8 cellular contexts compared by ENCODE assay signal in the genomic region with DNA sequence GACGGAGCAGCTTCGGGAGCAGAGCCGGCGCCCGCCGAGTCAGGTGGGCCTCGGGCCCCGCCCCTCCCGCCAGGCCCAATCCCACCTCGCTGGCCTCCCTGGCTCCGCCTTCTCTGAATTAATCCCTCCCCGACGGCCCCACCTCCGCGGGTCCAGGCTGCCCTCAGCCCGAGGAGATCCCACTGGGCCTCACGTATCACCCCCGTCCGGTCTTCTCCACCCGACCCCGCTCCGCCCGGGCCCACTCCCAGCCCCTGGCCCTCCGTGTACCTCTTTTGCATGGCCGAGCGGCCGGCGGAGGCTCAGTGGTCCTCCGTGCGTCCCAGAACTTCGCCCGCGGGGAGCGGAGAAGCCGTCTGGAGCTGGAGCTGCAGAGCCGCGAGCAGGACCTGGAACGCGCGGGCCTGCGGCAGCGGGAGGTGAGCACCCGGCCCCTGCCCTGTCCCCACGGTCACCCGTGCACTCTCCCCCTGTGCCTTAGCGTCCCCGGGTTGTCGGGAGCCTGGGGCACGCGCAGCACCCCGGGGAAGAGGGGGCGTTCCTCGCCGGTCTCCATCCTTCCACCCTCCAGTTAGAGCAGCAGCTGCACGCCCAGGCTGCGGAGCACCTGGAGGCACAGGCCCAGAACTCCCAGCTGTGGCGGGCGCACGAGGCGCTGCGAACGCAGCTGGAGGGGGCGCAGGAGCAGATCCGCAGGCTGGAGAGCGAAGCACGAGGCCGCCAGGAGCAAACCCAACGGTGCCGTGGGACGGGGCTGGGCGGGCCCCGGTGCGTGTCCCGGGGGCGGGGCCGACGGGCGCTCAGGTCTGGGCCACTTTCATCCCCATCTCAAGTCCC.
DNase-seq lines count a peak whose midpoint lies in the region; ATAC-seq and TF ChIP-seq lines count a peak whose summit lies in the region.

No MANE protein-coding gene starts in this region.

- H3K27me3 Mint-ChIP-seq in central memory CD8-positive, alpha-beta T cell, result peaks cover 31% of the 10 kb centered on the region

- peaks cover 16% of the 10 kb centered on the region for H3K4me1 Mint-ChIP-seq in central memory CD8-positive, alpha-beta T cell

- CTCF ChIA-PET in GM10248 (lab: Yijun Ruan, JAX), result interaction anchor here (1.1 to 2.8 kb wide), 4 partner anchors 13 to 104 kb away, joined by 3 to 8 read pairs (median 3); partner anchors contain the start of gene TSPAN4

- H3K4me3 Mint-ChIP-seq in central memory CD8-positive, alpha-beta T cell, result peak overlapping the region; percentile 73

- H3K27ac Mint-ChIP-seq in central memory CD8-positive, alpha-beta T cell (ENCODE audit: low read depth), result no peak overlapping the region

- peaks cover 35% of the 10 kb centered on the region for H3K27me3 ChIP-seq in KMS-11 (ENCODE audit: insufficient read depth, low read depth)

- H3K36me3 Mint-ChIP-seq in central memory CD8-positive, alpha-beta T cell (ENCODE audit: insufficient read depth), result peaks cover 3% of the 10 kb centered on the region

- H3K27ac ChIP-seq in KMS-11, result no peak overlapping the region

- no peaks in the 10 kb centered on the region for H4K20me1 ChIP-seq in KMS-11 (ENCODE audit: insufficient read depth)

- H3K9ac ChIP-seq in KMS-11, result no peak overlapping the region

- peak overlapping the region; percentile 60 for H2AFZ ChIP-seq in KMS-11 (ENCODE audit: low read depth)

- DNase-seq in GM10248 (ENCODE audit: extremely low spot score) (peak; percentile 82), T-helper 22 cell (ENCODE audit: low read depth) (peak; percentile 52), islet precursor cell (peak; percentile 91)
- DNase-seq in central memory CD8-positive, alpha-beta T cell (ENCODE audit: low spot score in 2 of 2), result peak; percentile 39 to 44
- DNase-seq in stimulated activated CD4-positive, alpha-beta T cell treated with anti-CD3 and anti-CD28 coated beads, Interleukin-4, amount 100 ng/mL, for 24 hours, result peak; percentile 52

- no peak for TF ChIP-seq CTCF in GM10248 (IDR thresholded peaks at IDR 0.05; ENCODE audit: control extremely low read depth, extremely low read depth, low read depth, missing control alignments)
- TF ChIP-seq CTCF in KMS-11 (conservative IDR thresholded peaks at IDR 0.05; ENCODE audit: low read depth, low read length), result no peak

- POLR2A ChIA-PET in GM10248 (lab: Yijun Ruan, JAX), result interaction anchor here (1.2 to 6.2 kb wide), 2 partner anchors 11 to 21 kb away, joined by 3 to 35 read pairs; partner anchors contain the start of genes PNPLA2 and RPLP2

- no peaks in the 10 kb centered on the region for H3K79me2 ChIP-seq in KMS-11 (ENCODE audit: insufficient read depth, low read depth)

- no peaks in the 10 kb centered on the region for H3K36me3 ChIP-seq in KMS-11 (ENCODE audit: insufficient read depth)

- ATAC-seq in central memory CD8-positive, alpha-beta T cell (replicated peaks; ENCODE audit: extremely low read depth, poor library complexity, severe bottlenecking), result peak; percentile 50
- no peak for ATAC-seq in GM18870 (IDR thresholded peaks at IDR 0.05; ENCODE audit: unreplicated experiment)
- ATAC-seq in GM21390 (IDR thresholded peaks at IDR 0.05; ENCODE audit: unreplicated experiment), result no peak

- no peaks in the 10 kb centered on the region for H3K9me3 Mint-ChIP-seq in central memory CD8-positive, alpha-beta T cell

- H3K4me2 ChIP-seq in KMS-11, result peak overlapping the region; percentile 99

- H3K4me3 ChIP-seq in KMS-11 (IDR thresholded peaks at IDR 0.05; ENCODE audit: insufficient read depth, low read depth, low read length), result no peak overlapping the region

- H3K4me1 ChIP-seq in KMS-11 (ENCODE audit: low read depth, poor library complexity, severe bottlenecking), result peaks cover 64% of the 10 kb centered on the region
